ENCODE assay signal across 13 cellular contexts in genomic region chr5:170132642-170133448, GRCh38. TPM values are rescaled to one million over a fixed set of nuclear protein-coding genes. Genes with fewer than 3 reads are reported as not detected.
DNase-seq lines count a peak whose midpoint lies in the region; ATAC-seq, FAIRE-seq and TF ChIP-seq lines count a peak whose summit lies in the region.
"Had no signal": no experiment of that assay in that cellular context is flagged by ENCODE, and none has a peak within 500 bp of the region (broad histone marks: within the 10 kb centered on the region; RNA-seq: fewer than 3 reads in every experiment).

No MANE protein-coding gene starts in this region.

- H3K36me3 ChIP-seq in bronchial epithelial cell (ENCODE audit: control insufficient read depth, insufficient read depth, low read length) (no peaks in the 10 kb centered on the region), Caco-2 (ENCODE audit: control insufficient read depth, insufficient read depth, low read length) (no peaks in the 10 kb centered on the region)
- H3K36me3 ChIP-seq: transverse colon had no signal

- TF ChIP-seq CTCF in AG10803 (conservative IDR thresholded peaks at IDR 0.05; ENCODE audit: low read length) (no peak), bronchial epithelial cell (IDR thresholded peaks at IDR 0.05; ENCODE audit: insufficient read depth, low read length, severe bottlenecking) (no peak), GM10248 (IDR thresholded peaks at IDR 0.05; ENCODE audit: control extremely low read depth, extremely low read depth, low read depth, missing control alignments) (no peak), Caco-2 (IDR thresholded peaks at IDR 0.05; ENCODE audit: insufficient read depth in 1 of 2, low read depth in 1 of 2, low read length in 1 of 2, severe bottlenecking in 1 of 2, unreplicated experiment in 1 of 2) (no peak)

- H3K4me3 Mint-ChIP-seq in activated T-helper 17 cell treated with anti-CD3 and anti-CD28 coated beads, Interleukin-2, amount 50 U/mL, for 72 hours: no peak overlapping the region
- no peak overlapping the region for H3K4me3 Mint-ChIP-seq in Caco-2 (ENCODE audit: unreplicated experiment)

- no peak for FAIRE-seq in bronchial epithelial cell (lab: Jason Lieb, UNC)
- FAIRE-seq: GM12892 had no signal

- H3K4me3 ChIP-seq in AG10803 (ENCODE audit: low read length) (no peak overlapping the region), bronchial epithelial cell (ENCODE audit: low read depth, low read length) (no peak overlapping the region), Caco-2 (ENCODE audit: low read depth, low read length) (no peak overlapping the region)
- H3K4me3 ChIP-seq: transverse colon had no signal

- H3K9me3 Mint-ChIP-seq in activated T-helper 17 cell treated with anti-CD3 and anti-CD28 coated beads, Interleukin-2, amount 50 U/mL, for 72 hours: no peaks in the 10 kb centered on the region
- no peaks in the 10 kb centered on the region for H3K9me3 Mint-ChIP-seq in Caco-2 (ENCODE audit: unreplicated experiment)

- H3K27me3 ChIP-seq in bronchial epithelial cell (ENCODE audit: control insufficient read depth, insufficient read depth, low read length) (no peaks in the 10 kb centered on the region), Caco-2 (replicated peaks; ENCODE audit: control insufficient read depth, insufficient read depth, low read length) (no peaks in the 10 kb centered on the region)
- H3K27me3 ChIP-seq: transverse colon had no signal

- no TSS peak for BruUV-seq in Caco-2 (replicated peaks; lab: Mats Ljungman, UMichigan)

- ATAC-seq in activated T-helper 17 cell treated with anti-CD3 and anti-CD28 coated beads, Interleukin-2, amount 50 U/mL, for 72 hours (replicated peaks): no peak
- ATAC-seq in left lobe of liver: no peak

- peak; percentile 89 for DNase-seq in AG10803 (ENCODE audit: low read depth)
- peak; percentile 31 for DNase-seq in LHCN-M2 (ENCODE audit: low read depth)
- peak; percentile 24 for DNase-seq in bronchial epithelial cell (ENCODE audit: low read depth)
- peak; percentile 21 for DNase-seq in kidney glomerular epithelial cell (lab: John Stamatoyannopoulos, UW)
- DNase-seq in left lobe of liver (ENCODE audit: low spot score): no peak
- no peak for DNase-seq in GM10248 (ENCODE audit: extremely low spot score)
- no peak for DNase-seq in Caco-2
- DNase-seq: activated CD4-positive, alpha-beta T cell treated with anti-CD3 and anti-CD28 coated beads, Interleukin-2, amount 50 U/mL, for 1 hour; erythroblast; posterior cingulate gyrus; transverse colon had no signal

- CTCF ChIA-PET in GM10248 (lab: Yijun Ruan, JAX) (interaction anchor here (1.0 to 3.0 kb wide), 5 partner anchors 12 to 51 kb away, joined by 3 to 12 read pairs (median 4); no protein-coding TSS in a partner anchor), Caco-2 (lab: Charles Lee) (no interaction called here)

- no peaks in the 10 kb centered on the region for H3K36me3 Mint-ChIP-seq in activated T-helper 17 cell treated with anti-CD3 and anti-CD28 coated beads, Interleukin-2, amount 50 U/mL, for 72 hours (ENCODE audit: low read depth)
- H3K36me3 Mint-ChIP-seq in Caco-2 (ENCODE audit: insufficient read depth, unreplicated experiment): no peaks in the 10 kb centered on the region

- intact Hi-C loops in Caco-2 (cut with micrococcal nuclease; ENCODE audit: unreplicated experiment): no loop called here

- peaks cover 7% of the 10 kb centered on the region for H3K27me3 Mint-ChIP-seq in activated T-helper 17 cell treated with anti-CD3 and anti-CD28 coated beads, Interleukin-2, amount 50 U/mL, for 72 hours
- H3K27me3 Mint-ChIP-seq in Caco-2 (ENCODE audit: insufficient read depth, unreplicated experiment): peaks cover 24% of the 10 kb centered on the region

- H3K9me3 ChIP-seq in Caco-2: no peaks in the 10 kb centered on the region

- POLR2A ChIA-PET in GM10248 (lab: Yijun Ruan, JAX) (no interaction called here), Caco-2 (lab: Charles Lee) (no interaction called here)

- H3K27ac Mint-ChIP-seq in activated T-helper 17 cell treated with anti-CD3 and anti-CD28 coated beads, Interleukin-2, amount 50 U/mL, for 72 hours: no peak overlapping the region
- H3K27ac Mint-ChIP-seq in Caco-2 (ENCODE audit: unreplicated experiment): no peak overlapping the region

- no peaks in the 10 kb centered on the region for H3K4me1 ChIP-seq in Caco-2
- H3K4me1 ChIP-seq: transverse colon had no signal

- no peaks in the 10 kb centered on the region for H3K4me1 Mint-ChIP-seq in activated T-helper 17 cell treated with anti-CD3 and anti-CD28 coated beads, Interleukin-2, amount 50 U/mL, for 72 hours
- no peaks in the 10 kb centered on the region for H3K4me1 Mint-ChIP-seq in Caco-2 (ENCODE audit: low read depth, unreplicated experiment)

RNA-seq across cellular contexts. Expression of gene FOXI1, which starts 27.1 kb away (rescaled TPM):
- total RNA-seq in LHCN-M2 (2014; rRNA removed) (not detected in 2 replicates), bronchial epithelial cell (not detected in 2 replicates), left lobe of liver (not detected), Caco-2 (2022) (0.14 and 0.39 TPM in 2 replicates)
- not detected for polyA plus RNA-seq in LHCN-M2 (2012)
- total RNA-seq in activated T-helper 17 cell treated with anti-CD3 and anti-CD28 coated beads, Interleukin-2, amount 50 U/mL, for 72 hours: not detected
- total RNA-seq: transverse colon had no signal

Comparison
In these comparisons a context has a peak if more than half of its experiments do, and no peak if none do; other contexts are left out.
1. DNase-seq: peak in AG10803 (single experiment), LHCN-M2 (single experiment), bronchial epithelial cell (single experiment) and kidney glomerular epithelial cell (single experiment); none in left lobe of liver (single experiment), GM10248 (single experiment) and Caco-2 (0 of 2).